Comparison of ENCODE assay signal across 24 cellular contexts in the genomic region with DNA sequence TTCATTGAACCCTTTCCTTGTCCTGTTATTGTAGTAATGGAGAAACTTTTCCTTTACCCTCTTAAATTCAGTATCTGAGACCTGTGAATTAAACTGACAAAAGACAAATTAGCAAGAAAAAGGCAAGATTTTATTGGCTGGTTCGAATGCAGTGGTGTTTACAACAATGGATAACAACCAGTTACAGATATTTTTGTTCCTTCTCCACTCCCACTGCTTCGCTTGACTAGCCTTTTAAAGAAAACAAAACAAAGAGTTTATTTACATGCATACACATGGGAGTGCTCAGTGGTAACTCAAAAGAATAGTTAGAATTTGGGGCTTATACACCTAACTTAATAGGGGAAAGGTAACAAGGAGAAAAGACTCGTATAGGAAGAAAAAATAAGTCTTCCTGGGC. TPM values are rescaled to one million over a fixed set of nuclear protein-coding genes. Genes with fewer than 3 reads are reported as not detected.
DNase-seq lines count a peak whose midpoint lies in the region; ATAC-seq and TF ChIP-seq lines count a peak whose summit lies in the region.
"Had no signal": no experiment of that assay in that cellular context is flagged by ENCODE, and none has a peak within 500 bp of the region (broad histone marks: within the 10 kb centered on the region; RNA-seq: fewer than 3 reads in every experiment).

No MANE protein-coding gene starts in this region.

- no peaks in the 10 kb centered on the region for H3K79me2 ChIP-seq in mammary epithelial cell (ENCODE audit: insufficient read depth, low read length)

- TF ChIP-seq CTCF in mammary epithelial cell (conservative IDR thresholded peaks at IDR 0.05 in 1 of 2, IDR thresholded peaks at IDR 0.05 in 1 of 2; ENCODE audit: extremely low read depth in 1 of 2, insufficient read depth in 1 of 2, low read depth in 1 of 2, low read length in 2 of 2), result no peak
- no peak for TF ChIP-seq CTCF in transverse colon (IDR thresholded peaks at IDR 0.05)

- CTCF ChIA-PET in mammary epithelial cell (lab: Charles Lee; ENCODE audit: low non-redundant PET), result no interaction called here

- H3K9ac ChIP-seq in mammary epithelial cell (ENCODE audit: insufficient read depth, low read length), result peak overlapping the region; percentile 14
- H3K9ac ChIP-seq: BLaER1 had no signal

- H3K4me1 ChIP-seq in mammary epithelial cell (ENCODE audit: insufficient read depth, low read length) (peaks cover 21% of the 10 kb centered on the region), transverse colon (peaks cover 8 to 31% (median 12%) of the 10 kb centered on the region in 4 donors)
- H3K4me1 ChIP-seq: BLaER1 had no signal

- in situ Hi-C loops in mammary epithelial cell (cut with MboI; ENCODE audit: low sequenced_read_pairs in 2 of 2) (no loop called here), transverse colon (cut with MboI; ENCODE audit: low pct_ligation_motif_present in 1 of 4, low pct_unique_long_range_greater_than_20kb in 1 of 4, low sequenced_read_pairs in 3 of 4) (no loop called here)

- H3K36me3 ChIP-seq in mammary epithelial cell (ENCODE audit: insufficient read depth, low read length) (no peaks in the 10 kb centered on the region), transverse colon (no peaks in the 10 kb centered on the region)
- H3K36me3 ChIP-seq: BLaER1, heart right ventricle, neutrophil, tibial artery had no signal

- no peak for TF ChIP-seq EP300 in transverse colon (IDR thresholded peaks at IDR 0.05; ENCODE audit: low read depth)

- 97% methylated on average over 3 of the region's 3 CpGs for WGBS in mammary epithelial cell (ENCODE audit: low coverage, missing lambda C conversion rate)
- WGBS in transverse colon (ENCODE audit: low coverage in 1 of 2), 2 donors, result 54 to 65% methylated on average over 3 of the region's 3 CpGs

- dilution Hi-C loops in mammary epithelial cell (cut with HindIII; ENCODE audit: low sequenced_read_pairs), result no loop called here

- intact Hi-C loops in mammary epithelial cell (cut with micrococcal nuclease), result loop anchor here (2.0 to 5.0 kb wide), 2 partner anchors 18 to 37 kb away; a partner anchor contains a TSS
- intact Hi-C loops in left colon (cut with DNase I, micrococcal nuclease), result no loop called here
- intact Hi-C loops in transverse colon (cut with DNase I; ENCODE audit: low total_unique reads), result no loop called here

- peak; percentile 24 for ATAC-seq in left colon
- no peak for ATAC-seq in HG03095 (IDR thresholded peaks at IDR 0.05; ENCODE audit: unreplicated experiment)
- ATAC-seq: heart right ventricle, left lobe of liver had no signal

- peak overlapping the region; percentile 58 for H2AFZ ChIP-seq in mammary epithelial cell (ENCODE audit: low read depth, low read length)

- no peak for TF ChIP-seq POLR2A in transverse colon (IDR thresholded peaks at IDR 0.05)

- H4K20me1 ChIP-seq in mammary epithelial cell (ENCODE audit: insufficient read depth, low read length), result no peaks in the 10 kb centered on the region
- H4K20me1 ChIP-seq: BLaER1 had no signal

- BruUV-seq in mammary epithelial cell (replicated peaks; lab: Mats Ljungman, UMichigan), result no TSS peak

- H3K27ac ChIP-seq in mammary epithelial cell (ENCODE audit: insufficient read depth, low read depth, low read length), result peak overlapping the region; percentile 84
- peak overlapping the region; percentile 75 to 85 (median 80) for H3K27ac ChIP-seq in transverse colon
- H3K27ac ChIP-seq: BLaER1, heart right ventricle, HL-60, neutrophil, tibial artery had no signal

- H3K4me3 ChIP-seq in mammary epithelial cell (replicated peaks in 1 of 3; ENCODE audit: insufficient read depth in 1 of 3, low read depth in 2 of 3, low read length in 3 of 3) (no peak overlapping the region), transverse colon (no peak overlapping the region)
- H3K4me3 ChIP-seq: BLaER1, heart right ventricle, tibial artery had no signal

- peak; percentile 38 for DNase-seq in HT-29 (ENCODE audit: low spot score)
- no peak for DNase-seq in mammary epithelial cell
- no peak for DNase-seq in left colon
- no peak for DNase-seq in transverse colon
- no peak for DNase-seq in activated gamma-delta T cell (lab: John Stamatoyannopoulos, UW)
- no peak for DNase-seq in NK-92 (lab: John Stamatoyannopoulos, UW; ENCODE audit: unreplicated experiment)
- DNase-seq: activated CD4-positive, alpha-beta memory T cell treated with anti-CD3 and anti-CD28 coated beads, Interleukin-2, amount 10 ng/mL, durations not matched to agents 7 days and 5 days; activated CD4-positive, alpha-beta T cell treated with anti-CD3 and anti-CD28 coated beads for 1 hour; anterior cingulate cortex; COR-L47; DMS79 treated with DMSO at 0.1 percent for 48 hours; effector CD8-positive, alpha-beta T cell; foreskin fibroblast; heart right ventricle; NCI-H1092; NCI-H187 treated with DMSO at 0.1 percent for 48 hours; NCI-H526 treated with DMSO at 0.1 percent for 48 hours; T-helper 1 cell; tibial artery had no signal

- no peak overlapping the region for H3K4me2 ChIP-seq in mammary epithelial cell (ENCODE audit: insufficient read depth, low read depth, low read length)
- H3K4me2 ChIP-seq: BLaER1 had no signal

- H3K27me3 ChIP-seq in mammary epithelial cell (ENCODE audit: insufficient read depth, low read length) (no peaks in the 10 kb centered on the region), transverse colon (no peaks in the 10 kb centered on the region)
- H3K27me3 ChIP-seq: BLaER1, heart right ventricle, neutrophil, tibial artery had no signal

- H3K9me3 ChIP-seq in mammary epithelial cell (replicated peaks; ENCODE audit: insufficient read depth, low read length) (no peaks in the 10 kb centered on the region), transverse colon (no peaks in the 10 kb centered on the region)
- H3K9me3 ChIP-seq: BLaER1, heart right ventricle, neutrophil, tibial artery had no signal

RNA-seq across cellular contexts. Expression of a gene that starts 37.0 kb away (rescaled TPM):
- 73.1 and 75.3 TPM in 2 replicates for total RNA-seq in HT-29 (2014; rRNA removed; shearing (Covaris generic))
- 100 to 1,000 TPM; 120 to 162 TPM for total RNA-seq in mammary epithelial cell
- polyA plus RNA-seq in mammary epithelial cell, result 60.7 TPM
- 159 TPM for polyA minus RNA-seq in mammary epithelial cell
- total RNA-seq in left colon, result 100 to 1,000 TPM; 129 to 142 TPM
- 100 to 1,000 TPM; 111 to 237 (median 154) TPM for total RNA-seq in transverse colon
